Comparison of ENCODE assay signal across 8 cellular contexts in the genomic region with DNA sequence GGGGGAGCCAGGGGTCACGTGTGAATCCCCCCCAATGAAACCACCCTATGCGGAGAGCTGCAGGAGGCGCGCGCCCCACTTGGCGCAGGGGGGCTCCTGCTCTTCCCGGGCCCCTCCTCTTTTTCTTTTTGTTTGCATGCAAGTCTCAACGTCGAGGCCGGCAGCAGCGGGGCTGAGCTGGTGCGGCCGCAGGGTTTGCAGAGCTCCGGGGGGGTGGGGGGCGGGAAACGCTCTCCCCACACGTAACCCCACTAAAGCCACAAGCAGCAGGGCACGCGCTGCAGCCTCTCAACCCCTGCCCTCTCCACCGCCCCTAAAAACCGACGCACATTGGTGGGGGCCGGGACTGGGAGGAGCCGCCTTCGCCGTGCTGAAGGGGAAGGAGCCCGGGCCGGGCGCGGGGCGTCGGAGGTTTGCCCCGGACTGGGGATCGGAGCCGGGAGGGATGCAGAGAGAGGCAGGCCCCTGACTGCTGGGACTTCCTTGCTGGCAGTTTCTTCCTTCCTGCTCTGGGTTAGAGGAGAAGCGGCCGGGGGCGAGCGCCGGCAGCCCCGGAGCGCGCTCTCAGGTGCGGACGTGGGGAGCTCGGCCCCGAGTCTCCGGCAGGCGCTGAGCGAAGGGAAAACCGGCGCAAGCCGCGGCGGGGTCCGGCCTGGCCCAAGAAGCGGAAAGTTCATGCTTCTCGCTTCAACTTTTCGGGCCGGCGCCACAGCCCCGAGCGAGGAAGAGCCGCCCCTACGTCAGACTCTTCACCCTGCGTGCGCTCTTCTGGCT. TPM values are rescaled to one million over a fixed set of nuclear protein-coding genes. Genes with fewer than 3 reads are reported as not detected.
DNase-seq lines count a peak whose midpoint lies in the region; ATAC-seq, FAIRE-seq and TF ChIP-seq lines count a peak whose summit lies in the region.

No MANE protein-coding gene starts in this region.

- peaks cover 24% of the 10 kb centered on the region for H3K4me1 ChIP-seq in Karpas-422 (ENCODE audit: low read length)
- H3K4me1 ChIP-seq in left lung = peaks cover 17 to 50% of the 10 kb centered on the region in 2 donors

- peak overlapping the region; percentile 67 for H3K4me3 ChIP-seq in Karpas-422 (ENCODE audit: low read length)
- peak overlapping the region; percentile 62 for H3K4me3 ChIP-seq in WERI-Rb-1 (ENCODE audit: low read depth, low read length)
- peak overlapping the region; percentile 68 to 92 for H3K4me3 ChIP-seq in left lung

- no peaks in the 10 kb centered on the region for H3K9me2 ChIP-seq in Karpas-422 (replicated peaks; ENCODE audit: insufficient read depth, low read length)

- peak overlapping the region; percentile 86 for H2AFZ ChIP-seq in Karpas-422 (ENCODE audit: low read length)

- H3K36me3 ChIP-seq in Karpas-422 (ENCODE audit: insufficient read depth, low read length) (no peaks in the 10 kb centered on the region), WERI-Rb-1 (peaks cover 19% of the 10 kb centered on the region), left lung (peaks cover 0 to 10% of the 10 kb centered on the region in 2 donors)

- ATAC-seq in GM21528 (IDR thresholded peaks at IDR 0.05; ENCODE audit: low FRiP score, unreplicated experiment) (peak; percentile 31), left lung (peak; percentile 42)

- H4K20me1 ChIP-seq in Karpas-422 (ENCODE audit: insufficient read depth, low read depth, low read length) = no peaks in the 10 kb centered on the region

- H3K27ac ChIP-seq in Karpas-422 (ENCODE audit: low read length) (no peak overlapping the region), WERI-Rb-1 (peak overlapping the region; percentile 62), left lung (peak overlapping the region; percentile 77 to 92)

- intact Hi-C loops in left lung (cut with DNase I) = loop anchor here in 1 of 2 donors (10.0 kb wide), 1 partner anchor 243 kb away; no protein-coding TSS in a partner anchor

- H3K79me2 ChIP-seq in Karpas-422 (ENCODE audit: low read length) = no peaks in the 10 kb centered on the region

- H3K9me3 ChIP-seq in Karpas-422 (ENCODE audit: low read length) (no peaks in the 10 kb centered on the region), WERI-Rb-1 (ENCODE audit: severe bottlenecking) (peaks cover 2% of the 10 kb centered on the region), left lung (no peaks in the 10 kb centered on the region)

- no peak for FAIRE-seq in D721Med (lab: Jason Lieb, UNC)

- no peak for TF ChIP-seq CTCF in D721Med (IDR thresholded peaks at IDR 0.05; ENCODE audit: insufficient read depth, missing control alignments)
- TF ChIP-seq CTCF in WERI-Rb-1 (IDR thresholded peaks at IDR 0.05; ENCODE audit: low read depth, low read length) = no peak
- no peak for TF ChIP-seq CTCF in left lung (IDR thresholded peaks at IDR 0.05)

- no peaks in the 10 kb centered on the region for H3K27me3 ChIP-seq in Karpas-422 (ENCODE audit: low read length)
- peaks cover 22% of the 10 kb centered on the region for H3K27me3 ChIP-seq in WERI-Rb-1 (ENCODE audit: insufficient read depth, low read depth, severe bottlenecking)
- peaks cover 0 to 53% of the 10 kb centered on the region in 2 donors for H3K27me3 ChIP-seq in left lung

- peak overlapping the region; percentile 58 for H3K9ac ChIP-seq in Karpas-422 (ENCODE audit: low read length)

- peak overlapping the region; percentile 82 for H3K4me2 ChIP-seq in Karpas-422 (ENCODE audit: low read depth, low read length, poor library complexity, severe bottlenecking)

- peak; percentile 36 for DNase-seq in D721Med (ENCODE audit: insufficient read length, low spot score)
- DNase-seq in Karpas-422 = peak; percentile 48
- DNase-seq in WERI-Rb-1 = peak; percentile 66
- DNase-seq in central memory CD4-positive, alpha-beta T cell = peak; percentile 84
- DNase-seq in left lung = peak; percentile 66 to 91
- peak; percentile 58 for DNase-seq in stimulated activated CD8-positive, alpha-beta memory T cell treated with anti-CD3 and anti-CD28 coated beads, Interleukin-12 subunit alpha, Interleukin-12 subunit beta, amount 100 ng/mL, for 1 hour (ENCODE audit: low read depth)
- DNase-seq in middle frontal gyrus (ENCODE audit: extremely low spot score, low spot score) = no peak

RNA-seq across cellular contexts. Expression of gene LBH, which starts 0.9 kb away (rescaled TPM):
- 7.1 and 17.5 TPM in 2 replicates for total RNA-seq in Karpas-422 (2014; rRNA removed; shearing (Covaris generic); ENCODE audit: low replicate concordance)
- 100 to 1,000 TPM; 119 to 256 TPM for total RNA-seq in left lung
